ENCODE assay signal across 1 cellular context in genomic region chr3:58585005-58585786, GRCh38.
TF ChIP-seq lines count a peak whose summit lies in the region.

No MANE protein-coding gene starts in this region.

TF ChIP-seq in K562, 482 proteins besides CTCF, POLR2A, EP300 and RAD21 (continued from another document):
- TF ChIP-seq POLR2AphosphoS5 (IDR thresholded peaks at IDR 0.05; ENCODE audit: control insufficient read depth, insufficient read depth, low read depth, low read length) (no peak), JUN (IDR thresholded peaks at IDR 0.05; ENCODE audit: borderline replicate concordance, low read depth, low read length) (no peak), JUN (CRISPR knock-in tag; IDR thresholded peaks at IDR 0.05; ENCODE audit: borderline replicate concordance) (no peak), UBTF (IDR thresholded peaks at IDR 0.05; ENCODE audit: borderline replicate concordance in 1 of 2, low read depth in 2 of 2, low read length in 2 of 2) (0 out of 4 replicates have a peak, but pooled peaks of 1 of the 2 experiments have one; percentile 32), ZBTB17 (CRISPR knock-in tag; IDR thresholded peaks at IDR 0.05) (no peak), CREM (IDR thresholded peaks at IDR 0.05; ENCODE audit: low read depth) (0 out of 2 replicates have a peak, but pooled peaks have one; percentile 4), ZNF347 (CRISPR knock-in tag; IDR thresholded peaks at IDR 0.05; ENCODE audit: low read depth) (no peak), CTCFL (IDR thresholded peaks at IDR 0.05; ENCODE audit: borderline replicate concordance, insufficient read depth, low read depth, low read length, poor library complexity, severe bottlenecking) (peak; percentile 65), SRSF7 (optimal IDR thresholded peaks at IDR 0.05; ENCODE audit: low read depth, low read length) (no peak), RFX7 (CRISPR knock-in tag; IDR thresholded peaks at IDR 0.05) (no peak), CC2D1A (IDR thresholded peaks at IDR 0.05) (no peak), CHD4 (IDR thresholded peaks at IDR 0.05; ENCODE audit: insufficient read depth, insufficient replicate concordance, low read depth, low read length, poor library complexity, severe bottlenecking) (no peak), KLF16 (IDR thresholded peaks at IDR 0.05) (no peak), TSC22D4 (tag; IDR thresholded peaks at IDR 0.05) (no peak), POU5F1 (IDR thresholded peaks at IDR 0.05; ENCODE audit: borderline replicate concordance, low read depth, low read length, partially characterized antibody) (no peak)
- TF ChIP-seq, protein P1, sequence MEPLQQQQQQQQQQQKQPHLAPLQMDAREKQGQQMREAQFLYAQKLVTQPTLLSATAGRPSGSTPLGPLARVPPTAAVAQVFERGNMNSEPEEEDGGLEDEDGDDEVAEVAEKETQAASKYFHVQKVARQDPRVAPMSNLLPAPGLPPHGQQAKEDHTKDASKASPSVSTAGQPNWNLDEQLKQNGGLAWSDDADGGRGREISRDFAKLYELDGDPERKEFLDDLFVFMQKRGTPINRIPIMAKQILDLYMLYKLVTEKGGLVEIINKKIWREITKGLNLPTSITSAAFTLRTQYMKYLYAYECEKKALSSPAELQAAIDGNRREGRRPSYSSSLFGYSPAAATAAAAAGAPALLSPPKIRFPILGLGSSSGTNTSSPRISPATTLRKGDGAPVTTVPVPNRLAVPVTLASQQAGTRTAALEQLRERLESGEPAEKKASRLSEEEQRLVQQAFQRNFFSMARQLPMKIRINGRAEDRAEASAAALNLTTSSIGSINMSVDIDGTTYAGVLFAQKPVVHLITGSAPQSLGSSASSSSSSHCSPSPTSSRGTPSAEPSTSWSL (CRISPR knock-in tag; IDR thresholded peaks at IDR 0.05; ENCODE audit: borderline replicate concordance), result no peak
- TF ChIP-seq, protein P2, sequence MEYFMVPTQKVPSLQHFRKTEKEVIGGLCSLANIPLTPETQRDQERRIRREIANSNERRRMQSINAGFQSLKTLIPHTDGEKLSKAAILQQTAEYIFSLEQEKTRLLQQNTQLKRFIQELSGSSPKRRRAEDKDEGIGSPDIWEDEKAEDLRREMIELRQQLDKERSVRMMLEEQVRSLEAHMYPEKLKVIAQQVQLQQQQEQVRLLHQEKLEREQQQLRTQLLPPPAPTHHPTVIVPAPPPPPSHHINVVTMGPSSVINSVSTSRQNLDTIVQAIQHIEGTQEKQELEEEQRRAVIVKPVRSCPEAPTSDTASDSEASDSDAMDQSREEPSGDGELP (CRISPR knock-in tag; IDR thresholded peaks at IDR 0.05; ENCODE audit: borderline replicate concordance), result peak; percentile 62; the same call in 1 of the 2 replicates
- TF ChIP-seq, protein P3, sequence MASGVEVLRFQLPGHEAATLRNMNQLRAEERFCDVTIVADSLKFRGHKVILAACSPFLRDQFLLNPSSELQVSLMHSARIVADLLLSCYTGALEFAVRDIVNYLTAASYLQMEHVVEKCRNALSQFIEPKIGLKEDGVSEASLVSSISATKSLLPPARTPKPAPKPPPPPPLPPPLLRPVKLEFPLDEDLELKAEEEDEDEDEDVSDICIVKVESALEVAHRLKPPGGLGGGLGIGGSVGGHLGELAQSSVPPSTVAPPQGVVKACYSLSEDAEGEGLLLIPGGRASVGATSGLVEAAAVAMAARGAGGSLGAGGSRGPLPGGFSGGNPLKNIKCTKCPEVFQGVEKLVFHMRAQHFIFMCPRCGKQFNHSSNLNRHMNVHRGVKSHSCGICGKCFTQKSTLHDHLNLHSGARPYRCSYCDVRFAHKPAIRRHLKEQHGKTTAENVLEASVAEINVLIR (CRISPR knock-in tag; IDR thresholded peaks at IDR 0.05), result no peak
